In the genomic region with DNA sequence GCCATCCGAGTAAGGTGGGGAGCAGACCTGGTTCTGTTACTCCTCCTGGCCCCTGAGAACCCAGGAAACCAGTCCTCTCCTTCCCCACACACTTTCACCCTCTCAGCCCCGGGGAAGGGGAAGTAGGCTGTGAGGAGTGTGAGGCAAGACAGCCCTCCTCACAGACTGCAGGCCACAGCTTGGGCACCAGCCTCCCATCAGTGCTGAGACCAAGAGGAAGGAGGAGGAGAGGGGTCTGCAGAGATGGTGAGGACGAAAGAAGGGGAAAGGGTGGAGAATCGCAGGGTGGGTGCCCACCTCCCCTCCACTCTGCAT, we compare ENCODE assay signal across 1 cellular context.
TF ChIP-seq lines count a peak whose summit lies in the region.

No MANE protein-coding gene starts in this region.

TF ChIP-seq in GM12878, 131 proteins besides CTCF, POLR2A, EP300 and RAD21:
- TF ChIP-seq YBX1 (IDR thresholded peaks at IDR 0.05) (no peak), NR2C1 (IDR thresholded peaks at IDR 0.05) (no peak), SUPT20H (IDR thresholded peaks at IDR 0.05; ENCODE audit: borderline replicate concordance, control insufficient read depth, low read depth, low read length) (no peak), HCFC1 (IDR thresholded peaks at IDR 0.05; ENCODE audit: low read length) (no peak), RB1 (IDR thresholded peaks at IDR 0.05; ENCODE audit: borderline replicate concordance) (no peak), ZZZ3 (IDR thresholded peaks at IDR 0.05; ENCODE audit: control insufficient read depth, insufficient read length, low read depth) (no peak), HDAC6 (IDR thresholded peaks at IDR 0.05; ENCODE audit: unreplicated experiment) (no peak), MXI1 (IDR thresholded peaks at IDR 0.05; ENCODE audit: low read depth, low read length) (no peak), STAT1 (conservative IDR thresholded peaks at IDR 0.05) (no peak)
